8 cellular contexts compared by ENCODE assay signal in genomic region chrX:19455-19827, GRCh38.
DNase-seq lines count a peak whose midpoint lies in the region; ATAC-seq, FAIRE-seq and TF ChIP-seq lines count a peak whose summit lies in the region.
"Not testable (repeated sequence)": the region's sequence is repeated elsewhere in the genome, so short reads cannot be mapped to it uniquely, and the experiment has no call there.

No MANE protein-coding gene starts in this region.

- BruUV-seq in PC-9 (replicated peaks; lab: Mats Ljungman, UMichigan): not testable (repeated sequence)

- not testable (repeated sequence) for FAIRE-seq in A549 (lab: Jason Lieb, UNC); pancreas (lab: Jason Lieb, UNC)

- no CpG with 5 or more reads among the region's 41 CpGs for WGBS in A549 (ENCODE audit: missing lambda C conversion rate)
- no CpG with 5 or more reads among the region's 41 CpGs for WGBS in gastroesophageal sphincter (ENCODE audit: low coverage in 1 of 2), 2 donors
- WGBS in pancreas, 2 donors: 8% methylated on average over 13 of the region's 41 CpGs; no CpG with 5 or more reads in 1 of the 2 donors

- not testable (repeated sequence) for H3K9me3 ChIP-seq in A549; PC-9 (ENCODE audit: insufficient read depth, low read depth); gastroesophageal sphincter; pancreas

- H3K79me2 ChIP-seq in PC-9 (ENCODE audit: low read depth): not testable (repeated sequence)

- H3K27ac Mint-ChIP-seq in activated T-helper 17 cell treated with anti-CD3 and anti-CD28 coated beads, Interleukin-2, amount 50 U/mL, for 72 hours: not testable (repeated sequence)

- not testable (repeated sequence) for H3K4me1 Mint-ChIP-seq in activated T-helper 17 cell treated with anti-CD3 and anti-CD28 coated beads, Interleukin-2, amount 50 U/mL, for 72 hours

- POLR2A ChIA-PET in A549 (lab: Yijun Ruan, JAX); PC-9 (lab: Charles Lee; ENCODE audit: unreplicated experiment): not testable (repeated sequence)

- not testable (repeated sequence) for H2AFZ ChIP-seq in PC-9

- TF ChIP-seq CTCF in A549 (IDR thresholded peaks at IDR 0.05); PC-9 (conservative IDR thresholded peaks at IDR 0.05); gastroesophageal sphincter (IDR thresholded peaks at IDR 0.05); pancreas (IDR thresholded peaks at IDR 0.05): not testable (repeated sequence)

- peak overlapping the region in 1 of 2 experiments; percentile 67; a peak in 2 of 6 replicates for H3K27ac ChIP-seq in A549
- not testable (repeated sequence) for H3K27ac ChIP-seq in PC-9, pancreas
- H3K27ac ChIP-seq in gastroesophageal sphincter: peak overlapping the region in 1 of 4 donors; percentile 51

- peak overlapping the region; percentile 36; the same call in 2 of the 3 replicates for H3K4me2 ChIP-seq in A549
- H3K4me2 ChIP-seq in PC-9: not testable (repeated sequence)

- intact Hi-C loops in PC-9 (cut with micrococcal nuclease; ENCODE audit: unreplicated experiment); pancreas (cut with DNase I): not testable (repeated sequence)

- H3K9me2 ChIP-seq in PC-9 (ENCODE audit: insufficient read depth): not testable (repeated sequence)

- not testable (repeated sequence) for H3F3A ChIP-seq in PC-9 (ENCODE audit: insufficient read depth, low read depth)

- not testable (repeated sequence) for H3K4me3 Mint-ChIP-seq in activated T-helper 17 cell treated with anti-CD3 and anti-CD28 coated beads, Interleukin-2, amount 50 U/mL, for 72 hours

- not testable (repeated sequence) for H3K4me1 ChIP-seq in A549; PC-9 (replicated peaks; ENCODE audit: insufficient read depth); gastroesophageal sphincter; pancreas

- H4K20me1 ChIP-seq in PC-9 (ENCODE audit: insufficient read depth): not testable (repeated sequence)

- not testable (repeated sequence) for H3K27me3 ChIP-seq in PC-9 (ENCODE audit: insufficient read depth, low read depth); gastroesophageal sphincter; pancreas

- H3K36me3 Mint-ChIP-seq in activated T-helper 17 cell treated with anti-CD3 and anti-CD28 coated beads, Interleukin-2, amount 50 U/mL, for 72 hours (ENCODE audit: low read depth): not testable (repeated sequence)

- not testable (repeated sequence) for DNase-seq in A549 (ENCODE audit: low read depth in 1 of 2, low spot score in 1 of 2); PC-9
- DNase-seq in pancreas: peak in 1 of 6 donors; percentile 14

- not testable (repeated sequence) for TF ChIP-seq RAD21 in A549 (conservative IDR thresholded peaks at IDR 0.05 in 1 of 2, IDR thresholded peaks at IDR 0.05 in 1 of 2)

- H3K27me3 Mint-ChIP-seq in activated T-helper 17 cell treated with anti-CD3 and anti-CD28 coated beads, Interleukin-2, amount 50 U/mL, for 72 hours: not testable (repeated sequence)

- not testable (repeated sequence) for H3K36me3 ChIP-seq in PC-9 (ENCODE audit: low read depth); gastroesophageal sphincter; pancreas

- not testable (repeated sequence) for H3K4me3 ChIP-seq in A549, pancreas
- H3K4me3 ChIP-seq in PC-9 (peak overlapping the region; percentile 36; the same call in 1 of the 2 replicates), gastroesophageal sphincter (peak overlapping the region in 1 of 2 donors; percentile 53)

- TF ChIP-seq EP300 in A549 (IDR thresholded peaks at IDR 0.05); gastroesophageal sphincter (IDR thresholded peaks at IDR 0.05): not testable (repeated sequence)

- not testable (repeated sequence) for TF ChIP-seq POLR2A in A549 (IDR thresholded peaks at IDR 0.05; ENCODE audit: low read length); gastroesophageal sphincter (IDR thresholded peaks at IDR 0.05)

- not testable (repeated sequence) for ATAC-seq in A549
- peak; percentile 13 for ATAC-seq in GM18868 (IDR thresholded peaks at IDR 0.05; ENCODE audit: unreplicated experiment)
- peak; percentile 17 for ATAC-seq in GM21447 (IDR thresholded peaks at IDR 0.05; ENCODE audit: unreplicated experiment)
- ATAC-seq in HG02981 (IDR thresholded peaks at IDR 0.05; ENCODE audit: unreplicated experiment): peak; percentile 3
- peak; percentile 48 for ATAC-seq in activated T-helper 17 cell treated with anti-CD3 and anti-CD28 coated beads, Interleukin-2, amount 50 U/mL, for 72 hours (replicated peaks)
- peak; percentile 7 for ATAC-seq in gastroesophageal sphincter
- peak in 3 of 4 donors; percentile 31 to 55 (median 31) for ATAC-seq in pancreas

- CTCF ChIA-PET in A549 (lab: Yijun Ruan, JAX); PC-9 (lab: Charles Lee): not testable (repeated sequence)

- not testable (repeated sequence) for H3K9me3 Mint-ChIP-seq in activated T-helper 17 cell treated with anti-CD3 and anti-CD28 coated beads, Interleukin-2, amount 50 U/mL, for 72 hours
